ENCODE assay signal across 1 cellular context in genomic region chr9:69215774-69216482, GRCh38.
TF ChIP-seq lines count a peak whose summit lies in the region.

No MANE protein-coding gene starts in this region.

TF ChIP-seq in K562, 482 proteins besides CTCF, POLR2A, EP300 and RAD21 (continued from another document):
- TF ChIP-seq DEAF1 (CRISPR knock-in tag; IDR thresholded peaks at IDR 0.05) (no peak), ZNF75A (CRISPR knock-in tag; IDR thresholded peaks at IDR 0.05) (no peak), GTF3C2 (IDR thresholded peaks at IDR 0.05; ENCODE audit: borderline replicate concordance, extremely low read depth, insufficient read length) (no peak), SMARCB1 (IDR thresholded peaks at IDR 0.05; ENCODE audit: insufficient read length, low read depth) (no peak), SRSF3 (IDR thresholded peaks at IDR 0.05; ENCODE audit: insufficient read depth, low read length) (no peak), RHOXF2B (CRISPR knock-in tag; conservative IDR thresholded peaks at IDR 0.05) (no peak), SAFB (IDR thresholded peaks at IDR 0.05; ENCODE audit: borderline replicate concordance, low read depth, low read length) (no peak), HDAC6 (IDR thresholded peaks at IDR 0.05; ENCODE audit: low read depth, low read length) (no peak), ZNF561 (CRISPR knock-in tag; conservative IDR thresholded peaks at IDR 0.05) (no peak), ASH1L (IDR thresholded peaks at IDR 0.05; ENCODE audit: borderline replicate concordance, low read depth, partially characterized antibody) (no peak), ZNF174 (CRISPR knock-in tag; IDR thresholded peaks at IDR 0.05) (no peak), CBX5 (IDR thresholded peaks at IDR 0.05; ENCODE audit: borderline replicate concordance, low read depth) (no peak), EWSR1 (IDR thresholded peaks at IDR 0.05; ENCODE audit: borderline replicate concordance, low read depth, partially characterized antibody) (no peak), PHF20 (IDR thresholded peaks at IDR 0.05; ENCODE audit: partially characterized antibody) (no peak), CBX8 (IDR thresholded peaks at IDR 0.05; ENCODE audit: borderline replicate concordance, extremely low read depth, low read depth, low read length, poor library complexity, severe bottlenecking) (no peak), RERE (CRISPR knock-in tag; IDR thresholded peaks at IDR 0.05; ENCODE audit: borderline replicate concordance) (no peak), EGR1 (conservative IDR thresholded peaks at IDR 0.05) (no peak), HDAC1 (IDR thresholded peaks at IDR 0.05) (peak in 1 of 2 experiments; percentile 73; a peak in 2 of 4 replicates), ZFP36 (IDR thresholded peaks at IDR 0.05; ENCODE audit: low read depth, low read length, partially characterized antibody) (no peak), ZNF318 (IDR thresholded peaks at IDR 0.05; ENCODE audit: borderline replicate concordance in 1 of 2, low read depth in 1 of 2) (peak in 1 of 2 experiments; percentile 79; a peak in 2 of 4 replicates), NR2C1 (IDR thresholded peaks at IDR 0.05) (no peak), NR2C1 (tag; IDR thresholded peaks at IDR 0.05) (peak; percentile 62), TCF7L2 (IDR thresholded peaks at IDR 0.05; ENCODE audit: low read depth, low read length) (no peak), ZNF274 (IDR thresholded peaks at IDR 0.05; ENCODE audit: borderline replicate concordance, low read depth, low read length) (peak; percentile 71; the same call in 1 of the 2 replicates), MBD1 (CRISPR knock-in tag; IDR thresholded peaks at IDR 0.05) (no peak), TEAD1 (CRISPR knock-in tag; IDR thresholded peaks at IDR 0.05) (no peak), HDAC3 (IDR thresholded peaks at IDR 0.05; ENCODE audit: borderline replicate concordance, partially characterized antibody) (peak; percentile 89), RBM39 (optimal IDR thresholded peaks at IDR 0.05; ENCODE audit: low read depth, low read length) (no peak), TRIM25 (IDR thresholded peaks at IDR 0.05; ENCODE audit: borderline replicate concordance) (no peak), FOXM1 (IDR thresholded peaks at IDR 0.05; ENCODE audit: low read depth) (peak; percentile 96), FOXM1 (CRISPR knock-in tag; IDR thresholded peaks at IDR 0.05; ENCODE audit: low read depth) (no peak), SIX5 (IDR thresholded peaks at IDR 0.05; ENCODE audit: borderline replicate concordance in 1 of 2, insufficient read depth in 1 of 2, low read depth in 1 of 2, low read length in 2 of 2) (no peak), BHLHE40 (IDR thresholded peaks at IDR 0.05; ENCODE audit: low read length) (peak; percentile 74), MAFG (tag; conservative IDR thresholded peaks at IDR 0.05) (peak; percentile 90), SREBF2 (CRISPR knock-in tag; IDR thresholded peaks at IDR 0.05) (no peak), ARNT (IDR thresholded peaks at IDR 0.05) (peak; percentile 73 to 92; a peak in 3 of 4 replicates), MCM2 (IDR thresholded peaks at IDR 0.05; ENCODE audit: low read depth) (no peak), NCOA4 (IDR thresholded peaks at IDR 0.05; ENCODE audit: partially characterized antibody) (no peak), E2F5 (CRISPR knock-in tag; IDR thresholded peaks at IDR 0.05) (no peak)
TF ChIP-seq in K562: peak in this region for 144.
